Comparison of ENCODE assay signal across 1 cellular context in the genomic region with DNA sequence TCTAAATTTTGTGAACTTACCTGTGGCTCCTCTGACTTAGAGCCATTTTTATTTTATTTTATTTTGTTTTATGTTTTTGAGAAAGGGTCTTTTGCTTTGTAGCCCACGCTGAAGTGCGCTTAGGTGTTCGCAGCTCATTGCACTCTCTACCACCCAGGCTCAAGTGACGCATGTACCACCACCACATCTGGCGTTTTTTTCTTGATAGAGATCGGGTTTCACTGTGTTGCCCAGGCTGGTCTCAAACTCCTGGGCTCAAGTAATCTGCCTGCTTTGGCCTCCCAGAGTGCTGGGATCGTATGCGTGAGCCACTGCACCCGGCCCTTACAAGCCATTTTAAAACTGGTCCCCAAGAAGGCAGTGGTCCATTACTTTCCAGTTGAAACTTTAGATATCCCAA.
TF ChIP-seq lines count a peak whose summit lies in the region.

No MANE protein-coding gene starts in this region.

TF ChIP-seq in K562, 482 proteins besides CTCF, POLR2A, EP300 and RAD21:
- TF ChIP-seq MTF1 (CRISPR knock-in tag; IDR thresholded peaks at IDR 0.05; ENCODE audit: borderline replicate concordance) = no peak
- TF ChIP-seq, protein P1, sequence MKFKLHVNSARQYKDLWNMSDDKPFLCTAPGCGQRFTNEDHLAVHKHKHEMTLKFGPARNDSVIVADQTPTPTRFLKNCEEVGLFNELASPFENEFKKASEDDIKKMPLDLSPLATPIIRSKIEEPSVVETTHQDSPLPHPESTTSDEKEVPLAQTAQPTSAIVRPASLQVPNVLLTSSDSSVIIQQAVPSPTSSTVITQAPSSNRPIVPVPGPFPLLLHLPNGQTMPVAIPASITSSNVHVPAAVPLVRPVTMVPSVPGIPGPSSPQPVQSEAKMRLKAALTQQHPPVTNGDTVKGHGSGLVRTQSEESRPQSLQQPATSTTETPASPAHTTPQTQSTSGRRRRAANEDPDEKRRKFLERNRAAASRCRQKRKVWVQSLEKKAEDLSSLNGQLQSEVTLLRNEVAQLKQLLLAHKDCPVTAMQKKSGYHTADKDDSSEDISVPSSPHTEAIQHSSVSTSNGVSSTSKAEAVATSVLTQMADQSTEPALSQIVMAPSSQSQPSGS (CRISPR knock-in tag; IDR thresholded peaks at IDR 0.05) = no peak
- no peak for TF ChIP-seq ZBTB7A (IDR thresholded peaks at IDR 0.05; ENCODE audit: borderline replicate concordance, control insufficient read depth, low read depth, low read length)
- TF ChIP-seq KAT8 (IDR thresholded peaks at IDR 0.05; ENCODE audit: low read depth) = no peak
- TF ChIP-seq SRSF7 (optimal IDR thresholded peaks at IDR 0.05; ENCODE audit: low read depth, low read length) = no peak
- TF ChIP-seq, protein P2, sequence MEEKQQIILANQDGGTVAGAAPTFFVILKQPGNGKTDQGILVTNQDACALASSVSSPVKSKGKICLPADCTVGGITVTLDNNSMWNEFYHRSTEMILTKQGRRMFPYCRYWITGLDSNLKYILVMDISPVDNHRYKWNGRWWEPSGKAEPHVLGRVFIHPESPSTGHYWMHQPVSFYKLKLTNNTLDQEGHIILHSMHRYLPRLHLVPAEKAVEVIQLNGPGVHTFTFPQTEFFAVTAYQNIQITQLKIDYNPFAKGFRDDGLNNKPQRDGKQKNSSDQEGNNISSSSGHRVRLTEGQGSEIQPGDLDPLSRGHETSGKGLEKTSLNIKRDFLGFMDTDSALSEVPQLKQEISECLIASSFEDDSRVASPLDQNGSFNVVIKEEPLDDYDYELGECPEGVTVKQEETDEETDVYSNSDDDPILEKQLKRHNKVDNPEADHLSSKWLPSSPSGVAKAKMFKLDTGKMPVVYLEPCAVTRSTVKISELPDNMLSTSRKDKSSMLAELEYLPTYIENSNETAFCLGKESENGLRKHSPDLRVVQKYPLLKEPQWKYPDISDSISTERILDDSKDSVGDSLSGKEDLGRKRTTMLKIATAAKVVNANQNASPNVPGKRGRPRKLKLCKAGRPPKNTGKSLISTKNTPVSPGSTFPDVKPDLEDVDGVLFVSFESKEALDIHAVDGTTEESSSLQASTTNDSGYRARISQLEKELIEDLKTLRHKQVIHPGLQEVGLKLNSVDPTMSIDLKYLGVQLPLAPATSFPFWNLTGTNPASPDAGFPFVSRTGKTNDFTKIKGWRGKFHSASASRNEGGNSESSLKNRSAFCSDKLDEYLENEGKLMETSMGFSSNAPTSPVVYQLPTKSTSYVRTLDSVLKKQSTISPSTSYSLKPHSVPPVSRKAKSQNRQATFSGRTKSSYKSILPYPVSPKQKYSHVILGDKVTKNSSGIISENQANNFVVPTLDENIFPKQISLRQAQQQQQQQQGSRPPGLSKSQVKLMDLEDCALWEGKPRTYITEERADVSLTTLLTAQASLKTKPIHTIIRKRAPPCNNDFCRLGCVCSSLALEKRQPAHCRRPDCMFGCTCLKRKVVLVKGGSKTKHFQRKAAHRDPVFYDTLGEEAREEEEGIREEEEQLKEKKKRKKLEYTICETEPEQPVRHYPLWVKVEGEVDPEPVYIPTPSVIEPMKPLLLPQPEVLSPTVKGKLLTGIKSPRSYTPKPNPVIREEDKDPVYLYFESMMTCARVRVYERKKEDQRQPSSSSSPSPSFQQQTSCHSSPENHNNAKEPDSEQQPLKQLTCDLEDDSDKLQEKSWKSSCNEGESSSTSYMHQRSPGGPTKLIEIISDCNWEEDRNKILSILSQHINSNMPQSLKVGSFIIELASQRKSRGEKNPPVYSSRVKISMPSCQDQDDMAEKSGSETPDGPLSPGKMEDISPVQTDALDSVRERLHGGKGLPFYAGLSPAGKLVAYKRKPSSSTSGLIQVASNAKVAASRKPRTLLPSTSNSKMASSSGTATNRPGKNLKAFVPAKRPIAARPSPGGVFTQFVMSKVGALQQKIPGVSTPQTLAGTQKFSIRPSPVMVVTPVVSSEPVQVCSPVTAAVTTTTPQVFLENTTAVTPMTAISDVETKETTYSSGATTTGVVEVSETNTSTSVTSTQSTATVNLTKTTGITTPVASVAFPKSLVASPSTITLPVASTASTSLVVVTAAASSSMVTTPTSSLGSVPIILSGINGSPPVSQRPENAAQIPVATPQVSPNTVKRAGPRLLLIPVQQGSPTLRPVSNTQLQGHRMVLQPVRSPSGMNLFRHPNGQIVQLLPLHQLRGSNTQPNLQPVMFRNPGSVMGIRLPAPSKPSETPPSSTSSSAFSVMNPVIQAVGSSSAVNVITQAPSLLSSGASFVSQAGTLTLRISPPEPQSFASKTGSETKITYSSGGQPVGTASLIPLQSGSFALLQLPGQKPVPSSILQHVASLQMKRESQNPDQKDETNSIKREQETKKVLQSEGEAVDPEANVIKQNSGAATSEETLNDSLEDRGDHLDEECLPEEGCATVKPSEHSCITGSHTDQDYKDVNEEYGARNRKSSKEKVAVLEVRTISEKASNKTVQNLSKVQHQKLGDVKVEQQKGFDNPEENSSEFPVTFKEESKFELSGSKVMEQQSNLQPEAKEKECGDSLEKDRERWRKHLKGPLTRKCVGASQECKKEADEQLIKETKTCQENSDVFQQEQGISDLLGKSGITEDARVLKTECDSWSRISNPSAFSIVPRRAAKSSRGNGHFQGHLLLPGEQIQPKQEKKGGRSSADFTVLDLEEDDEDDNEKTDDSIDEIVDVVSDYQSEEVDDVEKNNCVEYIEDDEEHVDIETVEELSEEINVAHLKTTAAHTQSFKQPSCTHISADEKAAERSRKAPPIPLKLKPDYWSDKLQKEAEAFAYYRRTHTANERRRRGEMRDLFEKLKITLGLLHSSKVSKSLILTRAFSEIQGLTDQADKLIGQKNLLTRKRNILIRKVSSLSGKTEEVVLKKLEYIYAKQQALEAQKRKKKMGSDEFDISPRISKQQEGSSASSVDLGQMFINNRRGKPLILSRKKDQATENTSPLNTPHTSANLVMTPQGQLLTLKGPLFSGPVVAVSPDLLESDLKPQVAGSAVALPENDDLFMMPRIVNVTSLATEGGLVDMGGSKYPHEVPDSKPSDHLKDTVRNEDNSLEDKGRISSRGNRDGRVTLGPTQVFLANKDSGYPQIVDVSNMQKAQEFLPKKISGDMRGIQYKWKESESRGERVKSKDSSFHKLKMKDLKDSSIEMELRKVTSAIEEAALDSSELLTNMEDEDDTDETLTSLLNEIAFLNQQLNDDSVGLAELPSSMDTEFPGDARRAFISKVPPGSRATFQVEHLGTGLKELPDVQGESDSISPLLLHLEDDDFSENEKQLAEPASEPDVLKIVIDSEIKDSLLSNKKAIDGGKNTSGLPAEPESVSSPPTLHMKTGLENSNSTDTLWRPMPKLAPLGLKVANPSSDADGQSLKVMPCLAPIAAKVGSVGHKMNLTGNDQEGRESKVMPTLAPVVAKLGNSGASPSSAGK (IDR thresholded peaks at IDR 0.05) = no peak
- no peak for TF ChIP-seq SIRT6 (IDR thresholded peaks at IDR 0.05; ENCODE audit: low read depth, low read length)
- TF ChIP-seq MXI1 (IDR thresholded peaks at IDR 0.05; ENCODE audit: low read depth, low read length) = no peak
- no peak for TF ChIP-seq HDAC2 (IDR thresholded peaks at IDR 0.05)
- TF ChIP-seq ZNF324 (CRISPR knock-in tag; IDR thresholded peaks at IDR 0.05) = no peak
- TF ChIP-seq TBL1XR1 (IDR thresholded peaks at IDR 0.05; ENCODE audit: low read length in 2 of 2) = no peak
- no peak for TF ChIP-seq CREM (IDR thresholded peaks at IDR 0.05; ENCODE audit: low read depth)
- TF ChIP-seq, protein P3, sequence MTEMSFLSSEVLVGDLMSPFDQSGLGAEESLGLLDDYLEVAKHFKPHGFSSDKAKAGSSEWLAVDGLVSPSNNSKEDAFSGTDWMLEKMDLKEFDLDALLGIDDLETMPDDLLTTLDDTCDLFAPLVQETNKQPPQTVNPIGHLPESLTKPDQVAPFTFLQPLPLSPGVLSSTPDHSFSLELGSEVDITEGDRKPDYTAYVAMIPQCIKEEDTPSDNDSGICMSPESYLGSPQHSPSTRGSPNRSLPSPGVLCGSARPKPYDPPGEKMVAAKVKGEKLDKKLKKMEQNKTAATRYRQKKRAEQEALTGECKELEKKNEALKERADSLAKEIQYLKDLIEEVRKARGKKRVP (CRISPR knock-in tag; IDR thresholded peaks at IDR 0.05) = no peak
